In genomic region chr17:76072149-76072858, GRCh38 we compare ENCODE assay signal across 8 cellular contexts. TPM values are rescaled to one million over a fixed set of nuclear protein-coding genes. Genes with fewer than 3 reads are reported as not detected.
DNase-seq lines count a peak whose midpoint lies in the region; ATAC-seq, FAIRE-seq and TF ChIP-seq lines count a peak whose summit lies in the region.

SRP68 (minus strand) TSS chr17:76072517; CDS start chr17:76072491, 26 bp downstream.

- FAIRE-seq in H1 (lab: Jason Lieb, UNC), result no peak

- peak within 1 kb of the TSS; percentile 86 for H3K27ac ChIP-seq in CD4-positive, alpha-beta memory T cell (ENCODE audit: low read depth, low read length)
- H3K27ac ChIP-seq in H1 (ENCODE audit: low read depth, low read length) (peak within 1 kb of the TSS; percentile 56), mesendoderm (ENCODE audit: low read depth, low read length) (no peak within 1 kb of the TSS)

- H3K4ac ChIP-seq in H1 (replicated peaks; ENCODE audit: insufficient read length, low read depth, low read length), result peak within 1 kb of the TSS; percentile 69
- peak within 1 kb of the TSS; percentile 5 for H3K4ac ChIP-seq in mesendoderm (ENCODE audit: low read depth, low read length)

- H3K79me2 ChIP-seq in H1 (ENCODE audit: control insufficient read depth in 1 of 2, insufficient read depth in 2 of 2, low read length in 2 of 2), result peaks cover 3 to 27% of the 10 kb centered on the region in 2 experiments
- peaks cover 16% of the 10 kb centered on the region for H3K79me2 ChIP-seq in mesendoderm (ENCODE audit: control insufficient read depth, insufficient read depth, low read length)

- H4K91ac ChIP-seq in H1 (replicated peaks; ENCODE audit: insufficient read length, low read length), result peak within 1 kb of the TSS; percentile 10

- H4K8ac ChIP-seq in H1 (ENCODE audit: extremely low read depth, insufficient read depth, low read length), result peak within 1 kb of the TSS; percentile 93
- no peak within 1 kb of the TSS for H4K8ac ChIP-seq in mesendoderm (ENCODE audit: low read depth, low read length)

- H3K18ac ChIP-seq in H1 (ENCODE audit: extremely low read depth, low read length) (peak within 1 kb of the TSS; percentile 81), mesendoderm (ENCODE audit: low read length) (peak within 1 kb of the TSS; percentile 42)

- peaks cover 11% of the 10 kb centered on the region for H3K36me3 ChIP-seq in CD4-positive, alpha-beta memory T cell (ENCODE audit: insufficient read depth, low read length)
- H3K36me3 ChIP-seq in H1 (ENCODE audit: control insufficient read depth in 2 of 4, insufficient read depth in 4 of 4, low read length in 3 of 4) (peaks cover 2% of the 10 kb centered on the region in 4 experiments; a peak in 4 of 8 replicates), mesendoderm (ENCODE audit: control insufficient read depth, insufficient read depth, low read length) (no peaks in the 10 kb centered on the region)

- H3K14ac ChIP-seq in H1 (ENCODE audit: insufficient read length), result peak within 1 kb of the TSS; percentile 74

- H2BK120ac ChIP-seq in H1 (replicated peaks; ENCODE audit: low read depth, low read length), result peak within 1 kb of the TSS; percentile 80
- no peak within 1 kb of the TSS for H2BK120ac ChIP-seq in mesendoderm (ENCODE audit: low read depth, low read length)

- peaks cover 0 to 3% (median 0%) of the 10 kb centered on the region in 8 donors for H3K9me3 Mint-ChIP-seq in CD4-positive, alpha-beta memory T cell
- H3K9me3 Mint-ChIP-seq in activated CD8-positive, alpha-beta memory T cell treated with anti-CD3 and anti-CD28 coated beads, Interleukin-2, amount 10 ng/mL, durations not matched to agents 7 days and 5 days (ENCODE audit: low read depth), result no peaks in the 10 kb centered on the region

- TF ChIP-seq CTCF in H1 (IDR thresholded peaks at IDR 0.05; ENCODE audit: control extremely low read depth in 1 of 3, insufficient read depth in 1 of 3, low read depth in 1 of 3, low read length in 3 of 3), result no peak

- no peak within 1 kb of the TSS; the same call in 1 of the 2 replicates for H2BK15ac ChIP-seq in H1 (ENCODE audit: low read length)
- H2BK15ac ChIP-seq in mesendoderm (replicated peaks; ENCODE audit: low read depth), result no peak within 1 kb of the TSS

- H3K9ac ChIP-seq in H1 (replicated peaks in 1 of 4; ENCODE audit: extremely low read depth in 1 of 4, low read depth in 3 of 4, low read length in 3 of 4) (peak within 1 kb of the TSS; percentile 73 to 88 (median 80)), mesendoderm (ENCODE audit: low read length) (peak within 1 kb of the TSS; percentile 77)

- peaks cover 22% of the 10 kb centered on the region for H3K27me3 ChIP-seq in CD4-positive, alpha-beta memory T cell (ENCODE audit: insufficient read depth, low read length)
- H3K27me3 ChIP-seq in H1 (replicated peaks in 1 of 4; ENCODE audit: control insufficient read depth in 3 of 4, extremely low read depth in 1 of 4, insufficient read depth in 3 of 4, low read length in 3 of 4) (peaks cover 38 to 45% (median 42%) of the 10 kb centered on the region in 4 experiments), mesendoderm (ENCODE audit: insufficient read depth, low read length, poor library complexity) (peaks cover 31% of the 10 kb centered on the region)

- TF ChIP-seq POLR2A in H1 (IDR thresholded peaks at IDR 0.05; ENCODE audit: control extremely low read depth in 1 of 2, low read depth in 2 of 2, low read length in 2 of 2), result peak in 1 of 2 experiments; percentile 73; a peak in 2 of 3 replicates

- H2BK5ac ChIP-seq in H1 (ENCODE audit: low read depth, low read length) (peak within 1 kb of the TSS; percentile 66; the same call in 1 of the 2 replicates), mesendoderm (ENCODE audit: low read length) (no peak within 1 kb of the TSS)

- no peak for TF ChIP-seq RAD21 in H1 (IDR thresholded peaks at IDR 0.05 in 1 of 2, conservative IDR thresholded peaks at IDR 0.05 in 1 of 2; ENCODE audit: low read depth in 2 of 2, low read length in 2 of 2)

- H3K4me1 ChIP-seq in CD4-positive, alpha-beta memory T cell (ENCODE audit: insufficient read depth, low read length), result peaks cover 56% of the 10 kb centered on the region
- H3K4me1 ChIP-seq in H1 (replicated peaks in 1 of 4; ENCODE audit: control insufficient read depth in 3 of 4, insufficient read depth in 4 of 4, low read length in 3 of 4) (peaks cover 0 to 38% (median 20%) of the 10 kb centered on the region in 4 experiments; a peak in 6 of 7 replicates), mesendoderm (ENCODE audit: control insufficient read depth, low read depth, low read length) (peaks cover 5% of the 10 kb centered on the region)

- H3K27ac Mint-ChIP-seq in CD4-positive, alpha-beta memory T cell, result peak within 1 kb of the TSS; percentile 89 to 98 (median 97)
- H3K27ac Mint-ChIP-seq in activated CD8-positive, alpha-beta memory T cell treated with anti-CD3 and anti-CD28 coated beads, Interleukin-2, amount 10 ng/mL, durations not matched to agents 7 days and 5 days, result peak within 1 kb of the TSS; percentile 91

- ATAC-seq in GM19467 (IDR thresholded peaks at IDR 0.05; ENCODE audit: unreplicated experiment), result peak; percentile 87
- peak; percentile 95 for ATAC-seq in activated CD8-positive, alpha-beta memory T cell treated with anti-CD3 and anti-CD28 coated beads, Interleukin-2, amount 10 ng/mL, durations not matched to agents 7 days and 5 days

- H4K5ac ChIP-seq in H1 (ENCODE audit: insufficient read length, low read depth, low read length), result peak within 1 kb of the TSS; percentile 72
- no peak within 1 kb of the TSS for H4K5ac ChIP-seq in mesendoderm (ENCODE audit: low read length)

- peak; percentile 73 to 80 (median 77) for DNase-seq in CD4-positive, alpha-beta memory T cell
- DNase-seq in HT1080 (ENCODE audit: low read depth), result peak; percentile 91
- peak; percentile 83 for DNase-seq in NOMO-1 treated with dmso at 0.1 percent for 144 hours (lab: John Stamatoyannopoulos, UW; ENCODE audit: unreplicated experiment)
- DNase-seq in activated CD8-positive, alpha-beta memory T cell treated with anti-CD3 and anti-CD28 coated beads, Interleukin-2, amount 10 ng/mL, durations not matched to agents 7 days and 5 days, result peak; percentile 92
- DNase-seq in H1 (ENCODE audit: low read depth in 1 of 2, low spot score in 2 of 2), result peak; percentile 82 to 91
- peak; percentile 96 for DNase-seq in mesendoderm
- DNase-seq in stimulated activated CD8-positive, alpha-beta memory T cell treated with anti-CD3 and anti-CD28 coated beads, Interleukin-12 subunit alpha, Interleukin-12 subunit beta, amount 100 ng/mL, for 4 hours (ENCODE audit: low read depth), result peak; percentile 74

- TF ChIP-seq EP300 in H1 (IDR thresholded peaks at IDR 0.05; ENCODE audit: borderline replicate concordance in 1 of 2, low read depth in 2 of 2, low read length in 2 of 2), result peak in 1 of 2 experiments; percentile 67; a peak in 2 of 3 replicates

- H3K79me1 ChIP-seq in H1 (ENCODE audit: low read depth, low read length), result peaks cover 6% of the 10 kb centered on the region; the same call in 1 of the 2 replicates
- peaks cover 6% of the 10 kb centered on the region for H3K79me1 ChIP-seq in mesendoderm (ENCODE audit: low read length)

- H2BK12ac ChIP-seq in H1 (ENCODE audit: low read depth, low read length), result no peak within 1 kb of the TSS

- no peak within 1 kb of the TSS for H3K56ac ChIP-seq in H1 (replicated peaks; ENCODE audit: insufficient read length, low read depth, low read length)
- peak within 1 kb of the TSS; percentile 80 for H3K56ac ChIP-seq in mesendoderm (ENCODE audit: low read length)

- H2AK5ac ChIP-seq in H1 (ENCODE audit: low read depth, low read length), result no peak within 1 kb of the TSS
- no peak within 1 kb of the TSS for H2AK5ac ChIP-seq in mesendoderm (ENCODE audit: low read length)

- H3K23ac ChIP-seq in H1 (ENCODE audit: insufficient read length) (no peak within 1 kb of the TSS), mesendoderm (ENCODE audit: low read length) (no peak within 1 kb of the TSS)

- H3K4me3 Mint-ChIP-seq in CD4-positive, alpha-beta memory T cell, result peak within 1 kb of the TSS; percentile 95 to 98 (median 97)
- H3K4me3 Mint-ChIP-seq in activated CD8-positive, alpha-beta memory T cell treated with anti-CD3 and anti-CD28 coated beads, Interleukin-2, amount 10 ng/mL, durations not matched to agents 7 days and 5 days, result peak within 1 kb of the TSS; percentile 94

- H3K27me3 Mint-ChIP-seq in CD4-positive, alpha-beta memory T cell, result peaks cover 17 to 21% of the 10 kb centered on the region in 2 donors
- peaks cover 36% of the 10 kb centered on the region for H3K27me3 Mint-ChIP-seq in activated CD8-positive, alpha-beta memory T cell treated with anti-CD3 and anti-CD28 coated beads, Interleukin-2, amount 10 ng/mL, durations not matched to agents 7 days and 5 days

- POLR2A ChIA-PET in CD4-positive, alpha-beta memory T cell (lab: Charles Lee; ENCODE audit: partially characterized antibody), result interaction anchor here (0.6 to 1.8 kb wide), 10 partner anchors 9 to 281 kb away, joined by 3 to 7 read pairs (median 4); partner anchors contain the start of genes EXOC7 and PRPSAP1
- POLR2A ChIA-PET in H1 (lab: Charles Lee; ENCODE audit: partially characterized antibody), result interaction anchor here (0.9 to 2.6 kb wide), 5 partner anchors 9 to 86 kb away, joined by 3 to 8 read pairs (median 3); no protein-coding TSS in a partner anchor

- no peak within 1 kb of the TSS for H2BK20ac ChIP-seq in H1 (ENCODE audit: low read length)

- H3K23me2 ChIP-seq in H1 (ENCODE audit: low read depth, low read length), result peaks cover 25% of the 10 kb centered on the region

- H2AFZ ChIP-seq in H1 (ENCODE audit: low read length), result peak within 1 kb of the TSS; percentile 86

- peak within 1 kb of the TSS; percentile 81 to 97 for H3K4me3 ChIP-seq in CD4-positive, alpha-beta memory T cell (ENCODE audit: low read length in 2 of 2)
- H3K4me3 ChIP-seq in H1 (ENCODE audit: extremely low read depth in 1 of 4, insufficient read depth in 2 of 4, low read depth in 3 of 4, low read length in 4 of 4) (peak within 1 kb of the TSS; percentile 84 to 98 (median 96)), mesendoderm (ENCODE audit: low read length) (peak within 1 kb of the TSS; percentile 45)

- H3K4me2 ChIP-seq in H1 (ENCODE audit: insufficient read depth in 1 of 2, low read depth in 2 of 2, low read length in 2 of 2), result peak within 1 kb of the TSS; percentile 85 to 100
- peak within 1 kb of the TSS; percentile 42 for H3K4me2 ChIP-seq in mesendoderm (ENCODE audit: low read length)

- peaks cover 2 to 12% of the 10 kb centered on the region in 2 experiments for H4K20me1 ChIP-seq in H1 (replicated peaks in 1 of 2; ENCODE audit: control insufficient read depth in 1 of 2, insufficient read depth in 2 of 2, low read length in 2 of 2)

- H3K4me1 Mint-ChIP-seq in CD4-positive, alpha-beta memory T cell, result peaks cover 31 to 60% (median 46%) of the 10 kb centered on the region in 4 donors
- peaks cover 42% of the 10 kb centered on the region for H3K4me1 Mint-ChIP-seq in activated CD8-positive, alpha-beta memory T cell treated with anti-CD3 and anti-CD28 coated beads, Interleukin-2, amount 10 ng/mL, durations not matched to agents 7 days and 5 days

- CTCF ChIA-PET in CD4-positive, alpha-beta memory T cell (lab: Charles Lee; ENCODE audit: partially characterized antibody), result interaction anchor here (1.2 to 2.1 kb wide), 2 partner anchors 15 to 208 kb away, joined by 3 to 5 read pairs; no protein-coding TSS in a partner anchor
- CTCF ChIA-PET in activated CD8-positive, alpha-beta memory T cell treated with anti-CD3 and anti-CD28 coated beads, Interleukin-2, amount 10 ng/mL, durations not matched to agents 7 days and 5 days (lab: Charles Lee), result interaction anchor here (1.1 to 2.5 kb wide), 3 partner anchors 43 to 313 kb away, joined by 3 to 7 read pairs (median 4); no protein-coding TSS in a partner anchor
- CTCF ChIA-PET in H1 (lab: Charles Lee; ENCODE audit: partially characterized antibody), result no interaction called here

- intact Hi-C loops in CD4-positive, alpha-beta memory T cell (cut with micrococcal nuclease), result loop anchor here (1.0 to 2.0 kb wide), 3 partner anchors 31 to 281 kb away; partner anchors contain the start of genes EXOC7 and PRPSAP1

- H3K9me3 ChIP-seq in CD4-positive, alpha-beta memory T cell (ENCODE audit: control insufficient read depth in 1 of 2, low read length in 2 of 2), result no peaks in the 10 kb centered on the region
- H3K9me3 ChIP-seq in H1 (ENCODE audit: insufficient read depth in 2 of 2, low read depth in 1 of 2, low read length in 1 of 2), result no peaks in the 10 kb centered on the region

- WGBS in H1 (ENCODE audit: extremely low coverage in 1 of 2, insufficient coverage in 1 of 2, insufficient read length in 1 of 2, insufficient replicate concordance in 2 of 2, low coverage in 1 of 2, low lambda C conversion rate in 2 of 2, missing lambda C conversion rate in 1 of 2), 2 experiments, result 2% methylated on average over 32 of the region's 57 CpGs; no CpG with 5 or more reads in 1 of the 2 experiments
- no CpG with 5 or more reads among the region's 57 CpGs for WGBS in mesendoderm (ENCODE audit: extremely low coverage, insufficient coverage, low lambda C conversion rate)

- H3K36me3 Mint-ChIP-seq in CD4-positive, alpha-beta memory T cell, result peaks cover 0 to 23% of the 10 kb centered on the region in 2 donors
- peaks cover 17% of the 10 kb centered on the region for H3K36me3 Mint-ChIP-seq in activated CD8-positive, alpha-beta memory T cell treated with anti-CD3 and anti-CD28 coated beads, Interleukin-2, amount 10 ng/mL, durations not matched to agents 7 days and 5 days

RNA-seq across cellular contexts. Expression of gene SRP68, which starts in this region (rescaled TPM):
- 10 to 100 TPM; 86.5 to 92.4 TPM for total RNA-seq in CD4-positive, alpha-beta memory T cell
- 10 to 100 TPM; 59.1 to 84.9 TPM for polyA plus RNA-seq in CD4-positive, alpha-beta memory T cell
- total RNA-seq in HT1080 (2014; rRNA removed; shearing (Covaris generic)), result 30.5 and 55.3 TPM in 2 replicates
- 71.7 and 73.3 TPM in 2 replicates for polyA plus RNA-seq in HT1080 (2015; cell fraction: cytosol; rRNA removed)
- 86.6 and 87.1 TPM in 2 replicates for polyA plus RNA-seq in HT1080 (2015; cell fraction: nucleus; rRNA removed)
- total RNA-seq in activated CD8-positive, alpha-beta memory T cell treated with anti-CD3 and anti-CD28 coated beads, Interleukin-2, amount 10 ng/mL, durations not matched to agents 7 days and 5 days, result 100 to 1,000 TPM in 1 of 2 experiments, 10 to 100 TPM in 1; 92.0 to 116 TPM
- total RNA-seq in H1 (2021; fragmentation: NEBNext Ultra II Directional; extraction: Animal tissue kit (Norgen Biotek cat#: 25700)), result 83.5 and 84.6 TPM in 2 replicates
- 50.0 and 57.7 TPM in 2 replicates for polyA plus RNA-seq in H1 (2011; rRNA removed)
- 60.9 TPM for polyA plus RNA-seq in H1 (2011; cell fraction: cytosol; rRNA removed)
- polyA plus RNA-seq in H1 (2011; cell fraction: nucleus; rRNA removed), result 48.2 TPM
- 70.6 to 85.2 TPM (median 74.1 TPM) in 4 replicates for polyA plus RNA-seq in H1 (2012, experiment 1 of 2)
- polyA plus RNA-seq in H1 (2012, experiment 2 of 2), result 17.8 TPM
- polyA plus RNA-seq in H1 (2013, experiment 1 of 2), result 46.0 TPM
- polyA plus RNA-seq in H1 (2013, experiment 2 of 2), result 46.1 TPM
- polyA minus RNA-seq in H1 (2011; rRNA and poly(A)+ RNA removed), result 61.8 and 68.0 TPM in 2 replicates
- polyA minus RNA-seq in H1 (2011; cell fraction: cytosol; rRNA and poly(A)+ RNA removed), result 37.0 TPM
- polyA minus RNA-seq in H1 (2011; cell fraction: nucleus; rRNA and poly(A)+ RNA removed), result 33.6 TPM
- 61.7 TPM for polyA plus RNA-seq in mesendoderm (2013, experiment 1 of 2)
- 60.7 TPM for polyA plus RNA-seq in mesendoderm (2013, experiment 2 of 2)

Comparison
In these comparisons a context has a peak if more than half of its experiments do, and no peak if none do; other contexts are left out.
1. H3K4me3 ChIP-seq: peak in every context shown above with its lines; median percentile 96 in H1; 89 in CD4-positive, alpha-beta memory T cell; 45 in mesendoderm.